9 cellular contexts compared by ENCODE assay signal in genomic region chr4:3442959-3443749, GRCh38. TPM values are rescaled to one million over a fixed set of nuclear protein-coding genes. Genes with fewer than 3 reads are reported as not detected.
DNase-seq lines count a peak whose midpoint lies in the region; ATAC-seq and TF ChIP-seq lines count a peak whose summit lies in the region.
"Had no signal": no experiment of that assay in that cellular context is flagged by ENCODE, and none has a peak within 500 bp of the region (broad histone marks: within the 10 kb centered on the region; RNA-seq: fewer than 3 reads in every experiment).

No MANE protein-coding gene starts in this region.

- no peak overlapping the region for H3K27ac ChIP-seq in Peyer's patch
- no peak overlapping the region for H3K27ac ChIP-seq in spleen

- H3K4me3 Mint-ChIP-seq in HFFc6, result no peak overlapping the region
- H3K4me3 Mint-ChIP-seq: activated naive CD4-positive, alpha-beta T cell treated with anti-CD3 and anti-CD28 coated beads, Interleukin-2, amount 50 U/mL, for 24 hours had no signal

- H3K4me1 Mint-ChIP-seq in HFFc6 (ENCODE audit: low read depth), result 0 out of 2 replicates have a peak, but pooled peaks cover 6% of the 10 kb centered on the region
- H3K4me1 Mint-ChIP-seq: activated naive CD4-positive, alpha-beta T cell treated with anti-CD3 and anti-CD28 coated beads, Interleukin-2, amount 50 U/mL, for 24 hours had no signal

- no peaks in the 10 kb centered on the region for H3K27me3 ChIP-seq in Peyer's patch
- peaks cover 0 to 23% (median 0%) of the 10 kb centered on the region in 7 donors for H3K27me3 ChIP-seq in spleen (replicated peaks in 1 of 7)

- DNase-seq in EH (ENCODE audit: low read depth) (peak; percentile 48), HFFc6 (no peak), Peyer's patch (peak; percentile 47 to 71 (median 69)), head of caudate nucleus (peak in 32 of 42 donors; percentile 22 to 79 (median 56)), spleen (peak; percentile 88)
- DNase-seq in activated T-helper 9 cell treated with anti-CD3 and anti-CD28 coated beads, Interleukin-2, amount 50 U/mL, for 16 hours (ENCODE audit: low read depth), result peak; percentile 33

- H3K36me3 ChIP-seq in Peyer's patch (no peaks in the 10 kb centered on the region), spleen (no peaks in the 10 kb centered on the region)

- H3K27me3 Mint-ChIP-seq in HFFc6 (ENCODE audit: insufficient read depth), result no peaks in the 10 kb centered on the region
- H3K27me3 Mint-ChIP-seq: activated naive CD4-positive, alpha-beta T cell treated with anti-CD3 and anti-CD28 coated beads, Interleukin-2, amount 50 U/mL, for 24 hours had no signal

- peak; percentile 100 for TF ChIP-seq CTCF in HFFc6 (IDR thresholded peaks at IDR 0.05)
- TF ChIP-seq CTCF in Peyer's patch (IDR thresholded peaks at IDR 0.05), result peak; percentile 86 to 97 (median 94)
- TF ChIP-seq CTCF in spleen (IDR thresholded peaks at IDR 0.05 in 8 of 11, conservative IDR thresholded peaks at IDR 0.05 in 3 of 11), result peak; percentile 92 to 99 (median 99)

- peaks cover 0 to 10% (median 3%) of the 10 kb centered on the region in 4 donors for H3K4me1 ChIP-seq in Peyer's patch
- peaks cover 3 to 11% (median 8%) of the 10 kb centered on the region in 6 donors for H3K4me1 ChIP-seq in spleen

- intact Hi-C loops in head of caudate nucleus (cut with DNase I), result loop anchor here (5.0 to 10.0 kb wide), 2 partner anchors 96 to 238 kb away; no protein-coding TSS in a partner anchor
- intact Hi-C loops in spleen (cut with DNase I; ENCODE audit: low total_unique reads), result loop anchor here (5.0 to 10.0 kb wide), 3 partner anchors 96 to 338 kb away; no protein-coding TSS in a partner anchor

- no peak overlapping the region for H3K27ac Mint-ChIP-seq in HFFc6
- H3K27ac Mint-ChIP-seq: activated naive CD4-positive, alpha-beta T cell treated with anti-CD3 and anti-CD28 coated beads, Interleukin-2, amount 50 U/mL, for 24 hours had no signal

- ATAC-seq in HG03039 (IDR thresholded peaks at IDR 0.05; ENCODE audit: unreplicated experiment) (no peak), GM19328 (IDR thresholded peaks at IDR 0.05; ENCODE audit: unreplicated experiment) (no peak)

- no peak overlapping the region for H3K4me3 ChIP-seq in Peyer's patch
- peak overlapping the region in 1 of 8 donors; percentile 12 for H3K4me3 ChIP-seq in spleen

- no peaks in the 10 kb centered on the region for H3K9me3 Mint-ChIP-seq in HFFc6
- H3K9me3 Mint-ChIP-seq: activated naive CD4-positive, alpha-beta T cell treated with anti-CD3 and anti-CD28 coated beads, Interleukin-2, amount 50 U/mL, for 24 hours had no signal

- H3K9me3 ChIP-seq in Peyer's patch (no peaks in the 10 kb centered on the region), spleen (no peaks in the 10 kb centered on the region)

- no peaks in the 10 kb centered on the region for H3K36me3 Mint-ChIP-seq in HFFc6 (ENCODE audit: low read depth)
- H3K36me3 Mint-ChIP-seq: activated naive CD4-positive, alpha-beta T cell treated with anti-CD3 and anti-CD28 coated beads, Interleukin-2, amount 50 U/mL, for 24 hours had no signal

- TF ChIP-seq POLR2A in Peyer's patch (IDR thresholded peaks at IDR 0.05), result no peak
- no peak for TF ChIP-seq POLR2A in spleen (IDR thresholded peaks at IDR 0.05)

- WGBS in spleen, 5 donors, result 11 to 41% (median 32%) methylated on average over 15 to 36 of the region's 36 CpGs

RNA-seq across cellular contexts. Expression of gene HGFAC, which starts 1.4 kb away (rescaled TPM):
- under 1 TPM in 1 of 6 experiments, not detected in 5; 0.07 TPM for total RNA-seq in HFFc6 (2021; fragmentation: NEBNext Ultra II Directional; extraction: Animal tissue kit (Norgen Biotek cat#: 25700))
- total RNA-seq in Peyer's patch (not detected), spleen (under 1 TPM in 2 of 7 donors, not detected in 5; 0.32 to 0.47 TPM)
- under 1 TPM; 0.11 to 0.35 (median 0.22) TPM for polyA plus RNA-seq in spleen

RNA-seq across cellular contexts. Expression of gene DOK7, which starts 20.0 kb away (rescaled TPM):
- total RNA-seq in HFFc6 (2021; fragmentation: NEBNext Ultra II Directional; extraction: Animal tissue kit (Norgen Biotek cat#: 25700)), result not detected
- 1 to 10 TPM in 2 of 4 donors, under 1 TPM in 1, not detected in 1; 0.53 to 5.7 (median 4.1) TPM for total RNA-seq in Peyer's patch
- 1 to 10 TPM in 6 of 7 donors, under 1 TPM in 1; 0.69 to 7.1 (median 1.6) TPM for total RNA-seq in spleen
- 10 to 100 TPM in 1 of 3 donors, 1 to 10 TPM in 2; 1.7 to 13.5 (median 8.7) TPM for polyA plus RNA-seq in spleen
